10 cellular contexts compared by ENCODE assay signal in the genomic region with DNA sequence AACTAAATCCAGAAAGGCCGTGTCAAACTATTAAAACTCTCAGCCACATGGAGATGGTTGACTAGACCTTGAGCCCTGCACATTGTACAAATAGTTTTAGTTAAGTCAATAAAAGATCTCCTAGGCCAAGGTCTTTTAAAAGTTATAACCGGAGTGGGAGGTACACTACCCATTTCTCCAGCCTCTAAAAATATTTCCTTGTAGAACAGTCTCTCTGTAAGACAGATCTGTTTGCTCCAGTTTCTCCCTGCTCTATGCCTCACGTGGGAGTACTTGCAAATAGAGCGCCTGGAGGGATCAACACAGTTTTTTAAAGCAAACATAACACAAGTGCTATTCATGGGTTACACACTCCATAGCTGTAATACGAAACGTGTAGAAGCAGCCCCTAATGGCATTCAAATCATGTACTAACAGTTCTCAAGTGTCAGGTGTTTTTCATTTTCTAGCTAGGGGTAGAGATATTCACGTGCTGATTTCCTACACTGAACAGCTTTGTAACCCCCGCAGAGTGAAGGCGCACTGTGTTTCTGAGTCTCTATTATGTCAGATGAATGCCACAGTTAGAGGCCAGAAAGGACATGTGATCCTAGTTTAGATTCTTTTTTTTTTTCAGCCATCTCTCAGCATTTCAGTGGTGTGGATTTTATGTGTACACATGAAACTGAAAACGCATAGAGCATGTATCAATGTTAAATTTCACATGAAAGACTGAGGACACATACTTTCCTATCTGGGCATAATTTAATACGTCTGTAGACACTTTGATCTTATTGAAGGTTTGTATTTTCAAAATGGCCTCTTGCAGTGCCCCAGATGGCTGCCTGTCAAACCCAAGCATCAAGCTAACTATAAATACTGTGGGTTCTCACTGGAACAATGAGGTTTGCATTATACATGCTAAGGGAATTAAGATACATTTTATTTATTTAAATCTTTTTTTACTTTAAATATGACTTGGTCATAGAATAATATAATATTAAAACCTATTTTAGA.
A peak's percentile ranks its signal among the peaks of the same experiment; 100 is the strongest.
DNase-seq lines count a peak whose midpoint lies in the region; ATAC-seq and TF ChIP-seq lines count a peak whose summit lies in the region.
"Had no signal": no experiment of that assay in that cellular context is flagged by ENCODE, and none has a peak within 500 bp of the region (broad histone marks: within the 10 kb centered on the region; RNA-seq: fewer than 3 reads in every experiment).

No MANE protein-coding gene starts in this region.

- H3K9ac ChIP-seq in OCI-LY1 (ENCODE audit: low read length) (no peak overlapping the region), skeletal muscle tissue (ENCODE audit: low read depth in 1 of 3, low read length in 3 of 3) (peak overlapping the region in 1 of 3 donors; percentile 4)

- H3K27me3 ChIP-seq in OCI-LY1 (ENCODE audit: insufficient read depth, low read length) (no peaks in the 10 kb centered on the region), skeletal muscle tissue (ENCODE audit: control insufficient read depth in 3 of 3, insufficient read depth in 3 of 3, low read length in 3 of 3) (no peaks in the 10 kb centered on the region)

- no peaks in the 10 kb centered on the region for H3K36me3 Mint-ChIP-seq in activated T-cell treated with anti-CD3 and anti-CD28 coated beads, Interleukin-2, amount 50 U/mL, for 72 hours (ENCODE audit: insufficient read depth in 2 of 2)
- H3K36me3 Mint-ChIP-seq: activated naive CD4-positive, alpha-beta T cell treated with anti-CD3 and anti-CD28 coated beads, Interleukin-2, amount 50 U/mL, for 24 hours had no signal

- no peaks in the 10 kb centered on the region for H3K9me3 Mint-ChIP-seq in activated T-cell treated with anti-CD3 and anti-CD28 coated beads, Interleukin-2, amount 50 U/mL, for 72 hours
- H3K9me3 Mint-ChIP-seq: T-helper 2 cell treated with Interferon-gamma antibody and Interleukin-4, amounts not matched to agents 5 μg/mL and 100 μg/mL, for 36 hours had no signal

- H3K4me1 Mint-ChIP-seq in activated T-cell treated with anti-CD3 and anti-CD28 coated beads, Interleukin-2, amount 50 U/mL, for 72 hours (ENCODE audit: low read depth), result no peaks in the 10 kb centered on the region
- H3K4me1 Mint-ChIP-seq: activated naive CD4-positive, alpha-beta T cell treated with anti-CD3 and anti-CD28 coated beads, Interleukin-2, amount 50 U/mL, for 24 hours had no signal

- H3K4me1 ChIP-seq in OCI-LY1 (ENCODE audit: insufficient read depth, low read length, severe bottlenecking), result no peaks in the 10 kb centered on the region
- H3K4me1 ChIP-seq in skeletal muscle tissue (ENCODE audit: control insufficient read depth in 3 of 3, insufficient read depth in 3 of 3, low read length in 3 of 3), result peaks cover 0 to 2% (median 0%) of the 10 kb centered on the region in 3 donors

- no peak overlapping the region for H3K4me2 ChIP-seq in OCI-LY1 (ENCODE audit: low read length)

- H3K4me3 Mint-ChIP-seq in activated T-cell treated with anti-CD3 and anti-CD28 coated beads, Interleukin-2, amount 50 U/mL, for 72 hours, result no peak overlapping the region
- H3K4me3 Mint-ChIP-seq: activated naive CD4-positive, alpha-beta T cell treated with anti-CD3 and anti-CD28 coated beads, Interleukin-2, amount 50 U/mL, for 24 hours; T-helper 2 cell treated with Interferon-gamma antibody and Interleukin-4, amounts not matched to agents 5 μg/mL and 100 μg/mL, for 36 hours had no signal

- H3K9me3 ChIP-seq in OCI-LY1 (ENCODE audit: low read length) (no peaks in the 10 kb centered on the region; the same call in 1 of the 2 replicates), skeletal muscle tissue (ENCODE audit: control insufficient read depth in 3 of 3, low read length in 3 of 3) (no peaks in the 10 kb centered on the region)

- DNase-seq in NCI-H1105 treated with DMSO at 0.1 percent for 48 hours (lab: John Stamatoyannopoulos, UW) (peak; percentile 87), iPS-NIHi11 (ENCODE audit: low spot score) (peak; percentile 29), AG08395 (ENCODE audit: low spot score) (no peak), NOMO-1 treated with dmso at 0.1 percent for 144 hours (lab: John Stamatoyannopoulos, UW; ENCODE audit: unreplicated experiment) (no peak)
- DNase-seq in activated T-cell treated with anti-CD3 and anti-CD28 coated beads, Interleukin-2, amount 50 U/mL, for 72 hours, result no peak

- H3K27me3 Mint-ChIP-seq in activated T-cell treated with anti-CD3 and anti-CD28 coated beads, Interleukin-2, amount 50 U/mL, for 72 hours (ENCODE audit: low read depth), result no peaks in the 10 kb centered on the region
- H3K27me3 Mint-ChIP-seq: activated naive CD4-positive, alpha-beta T cell treated with anti-CD3 and anti-CD28 coated beads, Interleukin-2, amount 50 U/mL, for 24 hours had no signal

- TF ChIP-seq CTCF in OCI-LY1 (IDR thresholded peaks at IDR 0.05; ENCODE audit: low read length), result no peak

- no peak overlapping the region for H3K27ac Mint-ChIP-seq in activated T-cell treated with anti-CD3 and anti-CD28 coated beads, Interleukin-2, amount 50 U/mL, for 72 hours
- H3K27ac Mint-ChIP-seq: activated naive CD4-positive, alpha-beta T cell treated with anti-CD3 and anti-CD28 coated beads, Interleukin-2, amount 50 U/mL, for 24 hours; T-helper 2 cell treated with Interferon-gamma antibody and Interleukin-4, amounts not matched to agents 5 μg/mL and 100 μg/mL, for 36 hours had no signal

- no peaks in the 10 kb centered on the region for H3F3A ChIP-seq in OCI-LY1 (ENCODE audit: insufficient read depth, low read length)

- H3K4me3 ChIP-seq in OCI-LY1 (ENCODE audit: low read depth, low read length, poor library complexity, severe bottlenecking) (no peak overlapping the region), skeletal muscle tissue (ENCODE audit: low read length in 3 of 3) (no peak overlapping the region)

- peak overlapping the region; percentile 0; the same call in 1 of the 2 replicates for H2AFZ ChIP-seq in OCI-LY1 (ENCODE audit: low read length)

- no peaks in the 10 kb centered on the region for H3K79me2 ChIP-seq in OCI-LY1 (ENCODE audit: insufficient read depth, low read length)

- no peak for ATAC-seq in activated T-cell treated with anti-CD3 and anti-CD28 coated beads, Interleukin-2, amount 50 U/mL, for 72 hours (replicated peaks in 1 of 2)
- ATAC-seq in GM21390 (IDR thresholded peaks at IDR 0.05; ENCODE audit: unreplicated experiment), result no peak

- no peaks in the 10 kb centered on the region for H4K20me1 ChIP-seq in OCI-LY1 (ENCODE audit: insufficient read depth, low read length)

- no peaks in the 10 kb centered on the region for H3K36me3 ChIP-seq in OCI-LY1 (ENCODE audit: insufficient read depth, low read length)
- no peaks in the 10 kb centered on the region for H3K36me3 ChIP-seq in skeletal muscle tissue (ENCODE audit: control insufficient read depth in 3 of 3, insufficient read depth in 3 of 3, low read length in 3 of 3)

- H3K9me2 ChIP-seq in OCI-LY1 (ENCODE audit: low read depth, low read length), result no peaks in the 10 kb centered on the region; the same call in 1 of the 2 replicates

- H3K27ac ChIP-seq in OCI-LY1 (ENCODE audit: low read depth, low read length, poor library complexity, severe bottlenecking) (no peak overlapping the region), skeletal muscle tissue (ENCODE audit: low read depth, low read length) (peak overlapping the region; percentile 60)

Comparison
In these comparisons a context has a peak if more than half of its experiments do, and no peak if none do; other contexts are left out.
1. DNase-seq: peak in NCI-H1105 treated with DMSO at 0.1 percent for 48 hours (single experiment) and iPS-NIHi11 (single experiment); none in AG08395 (single experiment), activated T-cell treated with anti-CD3 and anti-CD28 coated beads, Interleukin-2, amount 50 U/mL, for 72 hours (0 of 2) and NOMO-1 treated with dmso at 0.1 percent for 144 hours (single experiment).